In genomic region chr6:44957151-44957550, GRCh38 we compare ENCODE assay signal across 34 cellular contexts.
"Had no signal": no experiment of that assay in that cellular context is flagged by ENCODE, and none has a peak within 500 bp of the region (broad histone marks: within the 10 kb centered on the region; RNA-seq: fewer than 3 reads in every experiment).

No MANE protein-coding gene starts in this region.

- H3K27me3 ChIP-seq: adrenal gland, ascending aorta, cardiac muscle cell had no signal

- ATAC-seq: activated CD8-positive, alpha-beta T cell treated with anti-CD3 and anti-CD28 coated beads for 36 hours; activated naive CD4-positive, alpha-beta T cell treated with anti-CD3 and anti-CD28 coated beads, Interleukin-2, amount 50 U/mL, for 72 hours; activated T-cell treated with anti-CD3 and anti-CD28 coated beads, Interleukin-2, amount 50 U/mL, for 4 hours; activated T-cell treated with anti-CD3 and anti-CD28 coated beads, Interleukin-2, amount 50 U/mL, for 72 hours; activated T-helper 17 cell treated with anti-CD3 and anti-CD28 coated beads, Interleukin-2, amount 50 U/mL, for 72 hours had no signal

- H3K4me1 ChIP-seq: adrenal gland, ascending aorta had no signal

- DNase-seq: activated B cell treated with CpG ODN at 0.5 μM for 24 hours; activated CD4-positive, alpha-beta memory T cell treated with anti-CD3 and anti-CD28 coated beads for 36 hours; activated CD4-positive, alpha-beta T cell treated with anti-CD3 and anti-CD28 coated beads for 4 hours; activated CD4-positive, alpha-beta T cell treated with anti-CD3 and anti-CD28 coated beads, Interleukin-2, amount 10 ng/mL, durations not matched to agents 24 days and 14 days; activated CD4-positive, alpha-beta T cell treated with anti-CD3 and anti-CD28 coated beads, Interleukin-2, amount 50 U/mL, for 1 hour; activated CD4-positive, alpha-beta T cell treated with anti-CD3 and anti-CD28 coated beads, Interleukin-2, amount 50 U/mL, for 4 hours; activated CD4-positive, CD25-positive, alpha-beta regulatory T cell treated with anti-CD3 and anti-CD28 coated beads, Interleukin-2, amount 50 U/mL, for 72 hours; activated CD8-positive, alpha-beta memory T cell treated with anti-CD3 and anti-CD28 coated beads, Interleukin-2, amount 50 U/mL, for 4 hours; activated CD8-positive, alpha-beta T cell treated with anti-CD3 and anti-CD28 coated beads for 36 hours; activated effector memory CD4-positive, alpha-beta T cell treated with anti-CD3 and anti-CD28 coated beads, Interleukin-2, amount 50 U/mL, for 16 hours; activated gamma-delta T cell treated with Interleukin-2 at 50 U/mL for 16 hours; activated naive CD4-positive, alpha-beta T cell; activated naive CD4-positive, alpha-beta T cell treated with anti-CD3 and anti-CD28 coated beads for 36 hours; activated naive CD4-positive, alpha-beta T cell treated with anti-CD3 and anti-CD28 coated beads, Interleukin-2, amount 50 U/mL, for 16 hours; activated naive CD8-positive, alpha-beta T cell treated with anti-CD3 and anti-CD28 coated beads for 36 hours; activated T-cell treated with anti-CD3 and anti-CD28 coated beads for 4 hours; activated T-cell treated with anti-CD3 and anti-CD28 coated beads, Interleukin-2, amount 50 U/mL, for 1 hour; activated T-cell treated with anti-CD3 and anti-CD28 coated beads, Interleukin-2, amount 50 U/mL, for 4 hours; activated T-cell treated with anti-CD3 and anti-CD28 coated beads, Interleukin-2, amount 50 U/mL, for 72 hours; adrenal gland; amygdala; anterior cingulate cortex; caudate nucleus; cerebellar nuclear complex; T-helper 1 cell; T-helper 2 cell; T-helper 9 cell had no signal

- H3K36me3 ChIP-seq: adrenal gland, cardiac muscle cell had no signal

- H3K4me3 ChIP-seq: adrenal gland, ascending aorta, cardiac muscle cell had no signal

- H3K27ac ChIP-seq: adrenal gland, ascending aorta, cardiac muscle cell, VCaP had no signal

- FAIRE-seq: bronchial epithelial cell, TTC549 had no signal

- H3K9me3 ChIP-seq: adrenal gland, ascending aorta had no signal
